11 cellular contexts compared by ENCODE assay signal in genomic region chr5:149517461-149518122, GRCh38. TPM values are rescaled to one million over a fixed set of nuclear protein-coding genes. Genes with fewer than 3 reads are reported as not detected.
A peak's percentile ranks its signal among the peaks of the same experiment; 100 is the strongest.
DNase-seq lines count a peak whose midpoint lies in the region; ATAC-seq and TF ChIP-seq lines count a peak whose summit lies in the region.
"Had no signal": no experiment of that assay in that cellular context is flagged by ENCODE, and none has a peak within 500 bp of the region (broad histone marks: within the 10 kb centered on the region; RNA-seq: fewer than 3 reads in every experiment).

No MANE protein-coding gene starts in this region.

- H3K4me3 ChIP-seq in stomach: no peak overlapping the region
- no peak overlapping the region for H3K4me3 ChIP-seq in effector memory CD4-positive, alpha-beta T cell (ENCODE audit: insufficient read depth, low read depth, low read length, poor library complexity, severe bottlenecking)

- intact Hi-C loops in stomach (cut with DNase I; ENCODE audit: low total_unique reads): no loop called here

- TF ChIP-seq POLR2A in stomach (IDR thresholded peaks at IDR 0.05): no peak

- no peak for ATAC-seq in HG03520 (IDR thresholded peaks at IDR 0.05; ENCODE audit: unreplicated experiment)
- ATAC-seq in HG03280 (IDR thresholded peaks at IDR 0.05; ENCODE audit: unreplicated experiment): no peak

- peak overlapping the region in 4 of 5 donors; percentile 5 to 47 (median 43) for H3K27ac ChIP-seq in stomach
- no peak overlapping the region for H3K27ac ChIP-seq in effector memory CD4-positive, alpha-beta T cell (ENCODE audit: insufficient read depth, low read length, poor library complexity, severe bottlenecking)

- TF ChIP-seq CTCF in stomach (IDR thresholded peaks at IDR 0.05): no peak

- peaks cover 50 to 97% (median 71%) of the 10 kb centered on the region in 4 donors for H3K4me1 ChIP-seq in stomach
- H3K4me1 ChIP-seq in effector memory CD4-positive, alpha-beta T cell (ENCODE audit: control insufficient read depth, insufficient read depth, low read length, poor library complexity, severe bottlenecking): peaks cover 4% of the 10 kb centered on the region

- H3K27me3 ChIP-seq in stomach: no peaks in the 10 kb centered on the region
- H3K27me3 ChIP-seq in effector memory CD4-positive, alpha-beta T cell (replicated peaks; ENCODE audit: control insufficient read depth, insufficient read depth, low read length, poor library complexity, severe bottlenecking): no peaks in the 10 kb centered on the region

- H3K36me3 ChIP-seq in stomach: peaks cover 4 to 35% (median 20%) of the 10 kb centered on the region in 4 donors
- peaks cover 9% of the 10 kb centered on the region for H3K36me3 ChIP-seq in effector memory CD4-positive, alpha-beta T cell (ENCODE audit: control insufficient read depth, insufficient read depth, low read length)

- WGBS in stomach, 5 donors: 20 to 44% (median 34%) methylated on average over 5 of the region's 5 CpGs

- H3K9me3 ChIP-seq in stomach: no peaks in the 10 kb centered on the region
- no peaks in the 10 kb centered on the region for H3K9me3 ChIP-seq in effector memory CD4-positive, alpha-beta T cell (ENCODE audit: control insufficient read depth, low read length)

- no peak for TF ChIP-seq EP300 in stomach (IDR thresholded peaks at IDR 0.05)

- peak; percentile 33 for DNase-seq in NCI-H345 (lab: John Stamatoyannopoulos, UW)
- DNase-seq in NCI-H345 treated with DMSO at 0.1 percent for 48 hours (lab: John Stamatoyannopoulos, UW; ENCODE audit: unreplicated experiment): no peak
- peak; percentile 36 for DNase-seq in cerebellum (ENCODE audit: low spot score)
- peak; percentile 5 for DNase-seq in left kidney (ENCODE audit: low read depth, low spot score)
- DNase-seq in stomach: no peak
- DNase-seq in effector memory CD4-positive, alpha-beta T cell: no peak
- DNase-seq: ACHN; activated CD4-positive, alpha-beta memory T cell treated with anti-CD3 and anti-CD28 coated beads, Interleukin-2, amount 10 ng/mL, durations not matched to agents 7 days and 5 days; GOT3 had no signal

RNA-seq across cellular contexts. Expression of gene CSNK1A1, which starts 33.6 kb away (rescaled TPM):
- total RNA-seq in cerebellum (223 TPM), stomach (100 to 1,000 TPM; 171 to 408 (median 217) TPM)
- polyA plus RNA-seq in stomach: 10 to 100 TPM; 60.5 to 95.5 (median 74.8) TPM

Comparison
In these comparisons a context has a peak if more than half of its experiments do, and no peak if none do; other contexts are left out.
1. DNase-seq: peak in NCI-H345 (single experiment), cerebellum (single experiment) and left kidney (single experiment); none in NCI-H345 treated with DMSO at 0.1 percent for 48 hours (single experiment), stomach (single experiment) and effector memory CD4-positive, alpha-beta T cell (0 of 3).